ENCODE assay signal across 1 cellular context in the genomic region with DNA sequence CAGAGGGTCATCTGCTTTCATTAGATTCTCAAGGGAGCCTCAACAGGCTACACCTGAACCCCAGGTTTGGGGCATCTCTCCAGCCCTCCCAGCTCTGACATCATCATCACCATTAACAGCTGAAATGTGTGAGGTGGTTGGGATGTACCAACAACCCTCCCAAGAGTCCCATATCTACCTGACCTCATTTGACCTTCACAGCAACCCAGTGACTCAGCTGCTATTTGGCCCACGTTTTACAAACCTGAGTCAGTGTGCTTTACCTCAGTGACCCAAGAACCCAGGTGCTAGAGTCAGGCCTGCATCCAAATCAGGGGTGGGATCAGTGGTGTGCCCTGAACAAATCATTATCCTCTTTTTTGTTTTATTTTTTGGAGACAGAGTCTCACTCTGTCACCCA.
TF ChIP-seq lines count a peak whose summit lies in the region.

No MANE protein-coding gene starts in this region.

TF ChIP-seq in HEK293, 187 proteins besides CTCF, POLR2A, EP300 and RAD21 (continued from another document):
- TF ChIP-seq, protein P1, sequence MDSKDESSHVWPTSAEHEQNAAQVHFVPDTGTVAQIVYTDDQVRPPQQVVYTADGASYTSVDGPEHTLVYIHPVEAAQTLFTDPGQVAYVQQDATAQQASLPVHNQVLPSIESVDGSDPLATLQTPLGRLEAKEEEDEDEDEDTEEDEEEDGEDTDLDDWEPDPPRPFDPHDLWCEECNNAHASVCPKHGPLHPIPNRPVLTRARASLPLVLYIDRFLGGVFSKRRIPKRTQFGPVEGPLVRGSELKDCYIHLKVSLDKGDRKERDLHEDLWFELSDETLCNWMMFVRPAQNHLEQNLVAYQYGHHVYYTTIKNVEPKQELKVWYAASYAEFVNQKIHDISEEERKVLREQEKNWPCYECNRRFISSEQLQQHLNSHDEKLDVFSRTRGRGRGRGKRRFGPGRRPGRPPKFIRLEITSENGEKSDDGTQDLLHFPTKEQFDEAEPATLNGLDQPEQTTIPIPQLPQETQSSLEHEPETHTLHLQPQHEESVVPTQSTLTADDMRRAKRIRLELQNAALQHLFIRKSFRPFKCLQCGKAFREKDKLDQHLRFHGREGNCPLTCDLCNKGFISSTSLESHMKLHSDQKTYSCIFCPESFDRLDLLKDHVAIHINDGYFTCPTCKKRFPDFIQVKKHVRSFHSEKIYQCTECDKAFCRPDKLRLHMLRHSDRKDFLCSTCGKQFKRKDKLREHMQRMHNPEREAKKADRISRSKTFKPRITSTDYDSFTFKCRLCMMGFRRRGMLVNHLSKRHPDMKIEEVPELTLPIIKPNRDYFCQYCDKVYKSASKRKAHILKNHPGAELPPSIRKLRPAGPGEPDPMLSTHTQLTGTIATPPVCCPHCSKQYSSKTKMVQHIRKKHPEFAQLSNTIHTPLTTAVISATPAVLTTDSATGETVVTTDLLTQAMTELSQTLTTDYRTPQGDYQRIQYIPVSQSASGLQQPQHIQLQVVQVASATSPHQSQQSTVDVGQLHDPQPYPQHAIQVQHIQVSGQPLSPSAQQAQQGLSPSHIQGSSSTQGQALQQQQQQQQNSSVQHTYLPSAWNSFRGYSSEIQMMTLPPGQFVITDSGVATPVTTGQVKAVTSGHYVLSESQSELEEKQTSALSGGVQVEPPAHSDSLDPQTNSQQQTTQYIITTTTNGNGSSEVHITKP (tag by site-specific recombination; IDR thresholded peaks at IDR 0.05), result peak; percentile 85
- TF ChIP-seq ZNF114 (tag by site-specific recombination; IDR thresholded peaks at IDR 0.05), result no peak
- no peak for TF ChIP-seq ZNF560 (tag by site-specific recombination; IDR thresholded peaks at IDR 0.05; ENCODE audit: borderline replicate concordance)
- TF ChIP-seq YY1 (tag by site-specific recombination; IDR thresholded peaks at IDR 0.05), result no peak
- no peak for TF ChIP-seq MEIS1 (CRISPR knock-in tag; IDR thresholded peaks at IDR 0.05; ENCODE audit: borderline replicate concordance)
